Comparison of ENCODE assay signal across 19 cellular contexts in the genomic region with DNA sequence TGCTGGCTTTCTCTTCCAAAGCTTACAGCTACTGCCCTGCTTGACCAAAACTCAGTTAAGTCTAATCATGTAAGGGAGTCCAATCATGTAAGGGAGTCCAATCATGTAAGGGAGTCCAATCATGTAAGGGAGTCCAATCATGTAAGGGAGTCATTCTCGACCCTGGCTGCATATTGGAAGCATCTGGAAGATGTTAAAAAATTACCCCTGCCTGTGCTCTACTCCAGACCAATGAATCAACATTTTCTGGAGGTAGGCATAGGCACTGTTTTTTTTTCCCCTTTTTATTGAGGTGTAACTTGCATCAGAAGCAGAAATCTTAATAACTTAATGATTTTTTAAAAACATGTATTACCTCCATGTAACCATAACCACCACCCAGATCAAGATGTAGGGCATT. TPM values are rescaled to one million over a fixed set of nuclear protein-coding genes. Genes with fewer than 3 reads are reported as not detected.
"Had no signal": no experiment of that assay in that cellular context is flagged by ENCODE, and none has a peak within 500 bp of the region (broad histone marks: within the 10 kb centered on the region; RNA-seq: fewer than 3 reads in every experiment).

No MANE protein-coding gene starts in this region.

- H3K36me3 ChIP-seq: neutrophil, ovary had no signal

- H3K4me1 Mint-ChIP-seq: activated CD4-positive, alpha-beta memory T cell treated with anti-CD3 and anti-CD28 coated beads, Interleukin-2, amount 10 ng/mL, durations not matched to agents 7 days and 5 days; activated naive CD4-positive, alpha-beta T cell treated with anti-CD3 and anti-CD28 coated beads, Interleukin-2, amount 10 ng/mL, durations not matched to agents 7 days and 5 days had no signal

- H3K27ac Mint-ChIP-seq: activated CD4-positive, alpha-beta memory T cell treated with anti-CD3 and anti-CD28 coated beads, Interleukin-2, amount 10 ng/mL, durations not matched to agents 7 days and 5 days; activated CD4-positive, alpha-beta T cell treated with anti-CD3 and anti-CD28 coated beads, Interleukin-2, amount 10 ng/mL, durations not matched to agents 24 days and 14 days; activated naive CD4-positive, alpha-beta T cell treated with anti-CD3 and anti-CD28 coated beads, Interleukin-2, amount 10 ng/mL, durations not matched to agents 7 days and 5 days; activated T-cell treated with anti-CD3 and anti-CD28 coated beads, Interleukin-2, amount 50 U/mL, for 72 hours had no signal

- H3K4me3 ChIP-seq: cardiac muscle cell, gastrocnemius medialis, ovary, psoas muscle, right atrium auricular region had no signal

- H3K27me3 Mint-ChIP-seq: activated CD4-positive, alpha-beta memory T cell treated with anti-CD3 and anti-CD28 coated beads, Interleukin-2, amount 10 ng/mL, durations not matched to agents 7 days and 5 days; activated CD4-positive, alpha-beta T cell treated with anti-CD3 and anti-CD28 coated beads, Interleukin-2, amount 10 ng/mL, durations not matched to agents 24 days and 14 days; activated naive CD4-positive, alpha-beta T cell treated with anti-CD3 and anti-CD28 coated beads, Interleukin-2, amount 10 ng/mL, durations not matched to agents 7 days and 5 days; naive thymus-derived CD4-positive, alpha-beta T cell had no signal

- H3K9me3 Mint-ChIP-seq: activated CD4-positive, alpha-beta memory T cell treated with anti-CD3 and anti-CD28 coated beads, Interleukin-2, amount 10 ng/mL, durations not matched to agents 7 days and 5 days; activated CD4-positive, alpha-beta T cell treated with anti-CD3 and anti-CD28 coated beads, Interleukin-2, amount 10 ng/mL, durations not matched to agents 24 days and 14 days; activated naive CD4-positive, alpha-beta T cell treated with anti-CD3 and anti-CD28 coated beads, Interleukin-2, amount 10 ng/mL, durations not matched to agents 7 days and 5 days; activated T-cell treated with anti-CD3 and anti-CD28 coated beads, Interleukin-2, amount 50 U/mL, for 72 hours; naive thymus-derived CD4-positive, alpha-beta T cell had no signal

- H3K4me3 Mint-ChIP-seq: activated CD4-positive, alpha-beta memory T cell treated with anti-CD3 and anti-CD28 coated beads, Interleukin-2, amount 10 ng/mL, durations not matched to agents 7 days and 5 days; activated CD4-positive, alpha-beta T cell treated with anti-CD3 and anti-CD28 coated beads, Interleukin-2, amount 10 ng/mL, durations not matched to agents 24 days and 14 days; activated naive CD4-positive, alpha-beta T cell treated with anti-CD3 and anti-CD28 coated beads, Interleukin-2, amount 10 ng/mL, durations not matched to agents 7 days and 5 days; activated T-cell treated with anti-CD3 and anti-CD28 coated beads, Interleukin-2, amount 50 U/mL, for 72 hours; naive thymus-derived CD4-positive, alpha-beta T cell had no signal

- ATAC-seq: activated CD4-positive, CD25-positive, alpha-beta regulatory T cell treated with anti-CD3 and anti-CD28 coated beads, Interleukin-2, amount 50 U/mL, for 24 hours; activated T-cell treated with anti-CD3 and anti-CD28 coated beads, Interleukin-2, amount 50 U/mL, for 72 hours; gastrocnemius medialis; naive thymus-derived CD4-positive, alpha-beta T cell; psoas muscle had no signal

- DNase-seq: activated CD4-positive, alpha-beta memory T cell treated with anti-CD3 and anti-CD28 coated beads, Interleukin-2, amount 10 ng/mL, durations not matched to agents 7 days and 5 days; activated CD4-positive, alpha-beta T cell treated with anti-CD3 and anti-CD28 coated beads, Interleukin-2, amount 10 ng/mL, durations not matched to agents 24 days and 14 days; activated effector memory CD4-positive, alpha-beta T cell treated with anti-CD3 and anti-CD28 coated beads, Interleukin-2, amount 50 U/mL, for 16 hours; activated naive CD4-positive, alpha-beta T cell treated with anti-CD3 and anti-CD28 coated beads, Interleukin-2, amount 10 ng/mL, durations not matched to agents 7 days and 5 days; activated T-cell treated with anti-CD3 and anti-CD28 coated beads, Interleukin-2, amount 50 U/mL, for 72 hours; cortex of kidney; gastrocnemius medialis; ovary; psoas muscle; stimulated activated CD4-positive, alpha-beta T cell treated with anti-CD3 and anti-CD28 coated beads, Interleukin-4, amount 100 ng/mL, for 24 hours; stimulated activated naive CD4-positive, alpha-beta T cell treated with Interleukin-2 at 50 U/mL for 16 hours had no signal

- H3K9me3 ChIP-seq: gastrocnemius medialis, neutrophil, ovary, psoas muscle, right atrium auricular region had no signal

- H3K27ac ChIP-seq: cardiac muscle cell, gastrocnemius medialis, neutrophil, ovary, psoas muscle, right atrium auricular region, VCaP had no signal

- H3K27me3 ChIP-seq: cardiac muscle cell, gastrocnemius medialis, neutrophil, ovary, right atrium auricular region had no signal

- H3K4me1 ChIP-seq: gastrocnemius medialis, psoas muscle had no signal

RNA-seq across cellular contexts. Expression of gene RIPPLY3, which starts 56.9 kb away (rescaled TPM):
- total RNA-seq: activated CD4-positive, alpha-beta memory T cell treated with anti-CD3 and anti-CD28 coated beads, Interleukin-2, amount 10 ng/mL, durations not matched to agents 7 days and 5 days; cardiac muscle cell; gastrocnemius medialis; lower leg skin; naive thymus-derived CD4-positive, alpha-beta T cell; ovary; psoas muscle; right atrium auricular region; T-helper 2 cell treated with Interferon-gamma antibody and Interleukin-4, amounts not matched to agents 100 ng/mL and 5 ng/mL, for 36 hours had no signal
- polyA plus RNA-seq: cardiac muscle cell; naive thymus-derived CD4-positive, alpha-beta T cell; ovary; psoas muscle had no signal
